Comparison of ENCODE assay signal across 20 cellular contexts in genomic region chr16:80664798-80665197, GRCh38.
"Had no signal": no experiment of that assay in that cellular context is flagged by ENCODE, and none has a peak within 500 bp of the region (broad histone marks: within the 10 kb centered on the region; RNA-seq: fewer than 3 reads in every experiment).

No MANE protein-coding gene starts in this region.

- H3K4me3 ChIP-seq: gastrocnemius medialis, lung, psoas muscle, sigmoid colon, skin epidermis, testis, tibial nerve, upper lobe of right lung had no signal

- H3K4me1 ChIP-seq: gastrocnemius medialis, psoas muscle, sigmoid colon, testis, tibial nerve, upper lobe of right lung had no signal

- ATAC-seq: effector memory CD8-positive, alpha-beta T cell; gastrocnemius medialis; left cardiac atrium; left ventricle myocardium superior; psoas muscle; stimulated activated naive B cell treated with anti-CD40 and anti-IgM and Interleukin-4, amounts not matched to agents 10 μg/mL and 1 μg/mL and 100 μg/mL, for 72 hours; stimulated activated naive CD8-positive, alpha-beta T cell treated with anti-CD3 and anti-CD28 coated beads, Interleukin-15, amount 100 ng/mL, for 72 hours; upper lobe of right lung had no signal

- H3K36me3 ChIP-seq: gastrocnemius medialis, neutrophil, sigmoid colon, tibial nerve, upper lobe of right lung had no signal

- FAIRE-seq: kidney had no signal

- H3K27me3 ChIP-seq: gastrocnemius medialis, neutrophil, sigmoid colon, testis, tibial nerve, upper lobe of right lung had no signal

- DNase-seq: effector memory CD8-positive, alpha-beta T cell; gastrocnemius medialis; glutamatergic neuron; kidney; left cardiac atrium; left ventricle myocardium superior; naive B cell; nephron progenitor cell; psoas muscle; sigmoid colon; stimulated activated CD4-positive, alpha-beta T cell treated with anti-CD3 and anti-CD28 coated beads, Interleukin-2, amount 100 ng/mL, for 24 hours; stimulated activated CD4-positive, alpha-beta T cell treated with anti-CD3 and anti-CD28 coated beads, Interleukin-4, amount 100 ng/mL, for 4 hours; stimulated activated naive B cell treated with anti-CD40 and anti-IgM and Interleukin-4, amounts not matched to agents 10 μg/mL and 1 μg/mL and 100 μg/mL, for 72 hours; stimulated activated naive CD8-positive, alpha-beta T cell treated with anti-CD3 and anti-CD28 coated beads, Interleukin-15, amount 100 ng/mL, for 72 hours; testis; upper lobe of right lung had no signal

- H3K27ac ChIP-seq: gastrocnemius medialis, neutrophil, psoas muscle, sigmoid colon, skin epidermis, testis, tibial nerve, upper lobe of right lung had no signal

- H3K9me3 ChIP-seq: gastrocnemius medialis, neutrophil, sigmoid colon, testis, upper lobe of right lung had no signal
